In genomic region chrX:149830192-149830873, GRCh38 we compare ENCODE assay signal across 8 cellular contexts. TPM values are rescaled to one million over a fixed set of nuclear protein-coding genes. Genes with fewer than 3 reads are reported as not detected.
DNase-seq lines count a peak whose midpoint lies in the region; ATAC-seq and TF ChIP-seq lines count a peak whose summit lies in the region.

No MANE protein-coding gene starts in this region.

- no peaks in the 10 kb centered on the region for H3K9me3 ChIP-seq in BLaER1 treated with 17β-estradiol and CSF1 and Interleukin-3, amounts not matched to agents 10 nM and 100 nM (replicated peaks in 1 of 11)

- peak overlapping the region in 7 of 10 experiments; percentile 1 to 46 (median 18); a peak in 9 of 20 replicates for H3K4me3 ChIP-seq in BLaER1 treated with 17β-estradiol and CSF1 and Interleukin-3, amounts not matched to agents 10 nM and 100 nM
- peak overlapping the region in 34 of 59 donors; percentile 5 to 52 (median 35) for H3K4me3 ChIP-seq in dorsolateral prefrontal cortex

- no peak overlapping the region; a peak in 1 of 22 replicates for H3K27ac ChIP-seq in BLaER1 treated with 17β-estradiol and CSF1 and Interleukin-3, amounts not matched to agents 10 nM and 100 nM
- H3K27ac ChIP-seq in dorsolateral prefrontal cortex = no peak overlapping the region

- peak overlapping the region; percentile 48 to 79 (median 58) for H3K4me2 ChIP-seq in BLaER1 treated with 17β-estradiol and CSF1 and Interleukin-3, amounts not matched to agents 10 nM and 100 nM

- DNase-seq in RPMI7951 (ENCODE audit: low read depth) (peak; percentile 54), dorsolateral prefrontal cortex (no peak), neural crest cell (ENCODE audit: low read depth, low spot score) (peak; percentile 25), NCI-H1694 treated with DMSO at 0.1 percent for 48 hours (lab: John Stamatoyannopoulos, UW) (no peak), AML-193 (lab: John Stamatoyannopoulos, UW) (no peak), DMS79 treated with DMSO at 0.1 percent for 48 hours (lab: John Stamatoyannopoulos, UW) (no peak)

- H3K4me1 Mint-ChIP-seq in neural crest cell = peaks cover 21% of the 10 kb centered on the region

- H3K36me3 Mint-ChIP-seq in neural crest cell (ENCODE audit: low read depth) = no peaks in the 10 kb centered on the region

- H3K9ac ChIP-seq in BLaER1 treated with 17β-estradiol and CSF1 and Interleukin-3, amounts not matched to agents 10 nM and 100 nM = peak overlapping the region in 5 of 11 experiments; percentile 23 to 40 (median 34); a peak in 6 of 22 replicates

- H3K4me3 Mint-ChIP-seq in neural crest cell = peak overlapping the region; percentile 84

- peaks cover 5% of the 10 kb centered on the region for H3K9me3 Mint-ChIP-seq in neural crest cell

- no peaks in the 10 kb centered on the region for H4K20me1 ChIP-seq in BLaER1 treated with 17β-estradiol and CSF1 and Interleukin-3, amounts not matched to agents 10 nM and 100 nM

- peaks cover 5 to 24% (median 13%) of the 10 kb centered on the region in 10 experiments; a peak in 18 of 20 replicates for H3K4me1 ChIP-seq in BLaER1 treated with 17β-estradiol and CSF1 and Interleukin-3, amounts not matched to agents 10 nM and 100 nM

- H3K27me3 Mint-ChIP-seq in neural crest cell (ENCODE audit: low read depth) = peaks cover 4% of the 10 kb centered on the region

- TF ChIP-seq CTCF in dorsolateral prefrontal cortex (IDR thresholded peaks at IDR 0.05 in 54 of 56, conservative IDR thresholded peaks at IDR 0.05 in 2 of 56; ENCODE audit: low read depth in 1 of 56, partially characterized antibody in 56 of 56) (no peak), neural crest cell (conservative IDR thresholded peaks at IDR 0.05) (no peak)

- ATAC-seq in GM21390 (IDR thresholded peaks at IDR 0.05; ENCODE audit: unreplicated experiment) = peak; percentile 58

- no peaks in the 10 kb centered on the region for H3K36me3 ChIP-seq in BLaER1 treated with 17β-estradiol and CSF1 and Interleukin-3, amounts not matched to agents 10 nM and 100 nM

- H3K27me3 ChIP-seq in BLaER1 treated with 17β-estradiol and CSF1 and Interleukin-3, amounts not matched to agents 10 nM and 100 nM = peaks cover 18 to 50% (median 29%) of the 10 kb centered on the region in 11 experiments
- H3K27me3 ChIP-seq in dorsolateral prefrontal cortex = peaks cover 0 to 71% (median 24%) of the 10 kb centered on the region in 45 donors

- H3K27ac Mint-ChIP-seq in neural crest cell (ENCODE audit: unreplicated experiment) = peak overlapping the region; percentile 89

- intact Hi-C loops in dorsolateral prefrontal cortex (cut with DNase I) = no loop called here

RNA-seq across cellular contexts. Expression of gene MAGEA9, which starts 48.6 kb away (rescaled TPM):
- not detected in 2 replicates for total RNA-seq in RPMI7951 (2014; rRNA removed; shearing (Covaris generic))
- total RNA-seq in dorsolateral prefrontal cortex = not detected
- total RNA-seq in neural crest cell = not detected in 2 replicates

RNA-seq across cellular contexts. Expression of gene MAGEA8, which starts 50.6 kb away (rescaled TPM):
- 1.1 and 1.4 TPM in 2 replicates for total RNA-seq in RPMI7951 (2014; rRNA removed; shearing (Covaris generic))
- total RNA-seq in dorsolateral prefrontal cortex (not detected), neural crest cell (not detected in 2 replicates)

RNA-seq across cellular contexts. Expression of gene HSFX1, which starts 56.5 kb away (rescaled TPM):
- total RNA-seq in RPMI7951 (2014; rRNA removed; shearing (Covaris generic)) = 0.20 and 0.36 TPM in 2 replicates
- total RNA-seq in dorsolateral prefrontal cortex = 10 to 100 TPM in 16 of 120 experiments, 1 to 10 TPM in 104; 3.3 to 14.0 (median 7.2) TPM
- total RNA-seq in neural crest cell = 1.0 and 1.4 TPM in 2 replicates

Comparison
In these comparisons a context has a peak if more than half of its experiments do, and no peak if none do; other contexts are left out.
1. DNase-seq: peak in RPMI7951 (single experiment) and neural crest cell (single experiment); none in dorsolateral prefrontal cortex (0 of 10), NCI-H1694 treated with DMSO at 0.1 percent for 48 hours (single experiment), AML-193 (0 of 2) and DMS79 treated with DMSO at 0.1 percent for 48 hours (single experiment).